In genomic region chr10:15859531-15859864, GRCh38 we compare ENCODE assay signal across 8 cellular contexts. TPM values are rescaled to one million over a fixed set of nuclear protein-coding genes. Genes with fewer than 3 reads are reported as not detected.
DNase-seq lines count a peak whose midpoint lies in the region; ATAC-seq, FAIRE-seq and TF ChIP-seq lines count a peak whose summit lies in the region.

No MANE protein-coding gene starts in this region.

- H3K9me3 ChIP-seq in A549 (peaks cover 9% of the 10 kb centered on the region), mucosa of stomach (ENCODE audit: control insufficient read depth, low read length) (no peaks in the 10 kb centered on the region)

- H3K4me2 ChIP-seq in A549, result peak overlapping the region; percentile 83

- H3K4me3 ChIP-seq in A549, result peak overlapping the region; percentile 87
- H3K4me3 ChIP-seq in HL-60 (replicated peaks; ENCODE audit: insufficient read depth, low read length), result peak overlapping the region; percentile 79
- H3K4me3 ChIP-seq in bronchial epithelial cell (ENCODE audit: low read depth, low read length), result peak overlapping the region; percentile 95
- peak overlapping the region; percentile 87 for H3K4me3 ChIP-seq in mucosa of stomach (ENCODE audit: low read length)

- peak overlapping the region; percentile 75 for H3K9ac ChIP-seq in mucosa of stomach (ENCODE audit: low read length)

- ATAC-seq in A549, result no peak
- ATAC-seq in GM19395 (IDR thresholded peaks at IDR 0.05; ENCODE audit: unreplicated experiment), result no peak

- H3K27me3 ChIP-seq in HL-60 (ENCODE audit: insufficient read depth, poor library complexity, severe bottlenecking) (no peaks in the 10 kb centered on the region), bronchial epithelial cell (ENCODE audit: control insufficient read depth, insufficient read depth, low read length) (no peaks in the 10 kb centered on the region), mucosa of stomach (ENCODE audit: control insufficient read depth, insufficient read depth, low read length) (no peaks in the 10 kb centered on the region)

- TF ChIP-seq POLR2A in A549 (IDR thresholded peaks at IDR 0.05; ENCODE audit: low read length), result no peak

- no peaks in the 10 kb centered on the region for H3K36me3 ChIP-seq in bronchial epithelial cell (ENCODE audit: control insufficient read depth, insufficient read depth, low read length)
- no peaks in the 10 kb centered on the region for H3K36me3 ChIP-seq in mucosa of stomach (ENCODE audit: control insufficient read depth, insufficient read depth, low read length)

- no peak for TF ChIP-seq EP300 in A549 (IDR thresholded peaks at IDR 0.05)

- no peak for TF ChIP-seq RAD21 in A549 (conservative IDR thresholded peaks at IDR 0.05 in 1 of 2, IDR thresholded peaks at IDR 0.05 in 1 of 2)

- FAIRE-seq in A549 (lab: Jason Lieb, UNC) (no peak), bronchial epithelial cell (lab: Jason Lieb, UNC) (no peak)

- TF ChIP-seq CTCF in A549 (IDR thresholded peaks at IDR 0.05), result no peak
- TF ChIP-seq CTCF in HL-60 (IDR thresholded peaks at IDR 0.05; ENCODE audit: insufficient read depth, low read length), result no peak
- no peak for TF ChIP-seq CTCF in bronchial epithelial cell (IDR thresholded peaks at IDR 0.05; ENCODE audit: insufficient read depth, low read length, severe bottlenecking)

- CTCF ChIA-PET in A549 (lab: Yijun Ruan, JAX), result interaction anchor here (1.0 kb wide), 1 partner anchor 10 kb away, joined by 3 read pairs; no protein-coding TSS in a partner anchor

- DNase-seq in A549 (ENCODE audit: low read depth in 1 of 2, low spot score in 1 of 2) (no peak), HL-60 (ENCODE audit: low read depth in 1 of 2, low spot score in 1 of 2) (no peak), bronchial epithelial cell (ENCODE audit: low read depth) (no peak), GOT3 (lab: John Stamatoyannopoulos, UW) (no peak), NOMO-1 treated with dmso at 0.1 percent for 144 hours (lab: John Stamatoyannopoulos, UW; ENCODE audit: unreplicated experiment) (no peak), COLO668 (lab: John Stamatoyannopoulos, UW; ENCODE audit: unreplicated experiment) (no peak)

- peak overlapping the region; percentile 74 to 85 for H3K27ac ChIP-seq in A549
- no peak overlapping the region for H3K27ac ChIP-seq in HL-60 (replicated peaks)

- H3K4me1 ChIP-seq in A549, result peaks cover 9% of the 10 kb centered on the region; the same call in 1 of the 3 replicates
- H3K4me1 ChIP-seq in mucosa of stomach (ENCODE audit: control insufficient read depth, insufficient read depth, low read length), result peaks cover 22% of the 10 kb centered on the region

- WGBS in A549 (ENCODE audit: missing lambda C conversion rate), result 26% methylated on average over 7 of the region's 7 CpGs

- POLR2A ChIA-PET in A549 (lab: Yijun Ruan, JAX), result interaction anchor here (0.8 kb wide), 1 partner anchor 1784 kb away, joined by 3 read pairs; the partner anchor contains the start of gene STAM

TF ChIP-seq in A549, 52 proteins besides CTCF, POLR2A, EP300 and RAD21:
- TF ChIP-seq BCL3 (IDR thresholded peaks at IDR 0.05), result no peak

RNA-seq across cellular contexts. Expression of gene MINDY3, which starts 0.8 kb away (rescaled TPM):
- 18.2 and 25.3 TPM in 2 replicates for polyA plus RNA-seq in A549 (2011; rRNA removed)
- 4.0 and 4.7 TPM in 2 replicates for polyA plus RNA-seq in A549 (2012; cell fraction: cytosol; rRNA removed)
- 3.9 and 7.4 TPM in 2 replicates for polyA plus RNA-seq in A549 (2012; cell fraction: nucleus; rRNA removed)
- 14.4 to 16.1 TPM (median 14.5 TPM) in 3 replicates for polyA plus RNA-seq in A549 (2017; fragmentation: RNase III; extraction: RNeasy Plus Mini Kit Qiagen cat#74134 plus additional on column Dnase treatment)
- 6.5 and 8.3 TPM in 2 replicates for polyA minus RNA-seq in A549 (2011; rRNA and poly(A)+ RNA removed)
- 19.7 and 21.8 TPM in 2 replicates for total RNA-seq in bronchial epithelial cell
